7 cellular contexts compared by ENCODE assay signal in the genomic region with DNA sequence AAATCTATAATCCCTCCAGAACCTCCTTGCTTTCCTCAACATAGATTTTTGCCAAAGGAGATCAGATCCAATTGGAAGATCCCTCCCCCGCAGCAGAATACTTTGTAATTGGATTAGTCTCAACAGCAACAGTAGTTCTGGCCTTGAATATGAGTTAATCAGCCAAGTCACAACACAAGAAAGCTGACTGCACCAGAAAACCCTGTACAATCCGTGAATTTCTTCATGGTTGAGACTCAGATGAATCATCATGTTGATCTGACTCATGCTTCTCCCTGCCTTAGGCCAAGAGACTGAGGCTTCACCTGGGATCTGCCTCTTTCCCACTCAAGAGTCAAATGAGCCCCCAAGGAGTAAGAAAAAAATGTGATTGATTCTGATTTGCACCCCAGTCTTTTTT. TPM values are rescaled to one million over a fixed set of nuclear protein-coding genes. Genes with fewer than 3 reads are reported as not detected.
A peak's percentile ranks its signal among the peaks of the same experiment; 100 is the strongest.
DNase-seq lines count a peak whose midpoint lies in the region; ATAC-seq, FAIRE-seq and TF ChIP-seq lines count a peak whose summit lies in the region.
"Had no signal": no experiment of that assay in that cellular context is flagged by ENCODE, and none has a peak within 500 bp of the region (broad histone marks: within the 10 kb centered on the region; RNA-seq: fewer than 3 reads in every experiment).

No MANE protein-coding gene starts in this region.

- H3K27me3 Mint-ChIP-seq in chondrocyte (ENCODE audit: low read depth) (no peaks in the 10 kb centered on the region), GM23338 (ENCODE audit: insufficient read depth, low read depth, poor library complexity) (no peaks in the 10 kb centered on the region)

- peak overlapping the region; percentile 94 for H3K27ac Mint-ChIP-seq in chondrocyte (ENCODE audit: unreplicated experiment)
- no peak overlapping the region for H3K27ac Mint-ChIP-seq in GM23338

- no peak for TF ChIP-seq POLR2A in gastrocnemius medialis (IDR thresholded peaks at IDR 0.05)

- peaks cover 18% of the 10 kb centered on the region for H3K79me2 ChIP-seq in GM23338 (replicated peaks; ENCODE audit: insufficient read depth)

- no peak for TF ChIP-seq CTCF in chondrocyte (IDR thresholded peaks at IDR 0.05)
- TF ChIP-seq CTCF in gastrocnemius medialis (IDR thresholded peaks at IDR 0.05 in 4 of 5, conservative IDR thresholded peaks at IDR 0.05 in 1 of 5): no peak
- no peak for TF ChIP-seq CTCF in GM23338 (conservative IDR thresholded peaks at IDR 0.05; ENCODE audit: low read depth in 2 of 2)
- no peak for TF ChIP-seq CTCF in upper lobe of right lung (IDR thresholded peaks at IDR 0.05)

- H4K20me1 ChIP-seq in GM23338 (replicated peaks; ENCODE audit: insufficient read depth): peaks cover 12% of the 10 kb centered on the region; the same call in 1 of the 2 replicates

- H3F3A ChIP-seq in GM23338 (replicated peaks; ENCODE audit: low read depth): peaks cover 6% of the 10 kb centered on the region

- in situ Hi-C loops in gastrocnemius medialis (cut with MboI; ENCODE audit: low sequenced_read_pairs in 4 of 4): loop anchor here in 2 of 4 donors (25.0 kb wide), 1 partner anchor 650 kb away; the partner anchor contains the start of genes CCNB1IP1 (in 2 of the 2) and PARP2 (in 2 of the 2)

- H3K4me3 Mint-ChIP-seq in chondrocyte (ENCODE audit: unreplicated experiment) (no peak overlapping the region), GM23338 (no peak overlapping the region)

- peak; percentile 72 for DNase-seq in HTR-8/SVneo (ENCODE audit: insufficient read length, low spot score)
- DNase-seq in chondrocyte (ENCODE audit: low spot score): no peak
- no peak for DNase-seq in gastrocnemius medialis
- DNase-seq in GM23338 (ENCODE audit: low spot score): no peak
- DNase-seq in upper lobe of right lung: no peak
- no peak for DNase-seq in COR-L47 (lab: John Stamatoyannopoulos, UW)

- H3K27me3 ChIP-seq in gastrocnemius medialis (no peaks in the 10 kb centered on the region), GM23338 (ENCODE audit: insufficient read depth) (no peaks in the 10 kb centered on the region), upper lobe of right lung (no peaks in the 10 kb centered on the region)

- H3K9me3 Mint-ChIP-seq in chondrocyte (ENCODE audit: low read depth) (no peaks in the 10 kb centered on the region), GM23338 (no peaks in the 10 kb centered on the region; the same call in 2 of the 3 replicates)

- H3K4me1 ChIP-seq in gastrocnemius medialis: peaks cover 16 to 19% of the 10 kb centered on the region in 2 donors
- peaks cover 13% of the 10 kb centered on the region for H3K4me1 ChIP-seq in GM23338 (ENCODE audit: insufficient read depth)
- peaks cover 21% of the 10 kb centered on the region for H3K4me1 ChIP-seq in upper lobe of right lung

- H3K9me3 ChIP-seq in gastrocnemius medialis (no peaks in the 10 kb centered on the region), upper lobe of right lung (no peaks in the 10 kb centered on the region)

- no peak overlapping the region for H3K4me2 ChIP-seq in GM23338

- FAIRE-seq in HTR-8/SVneo (lab: Jason Lieb, UNC): no peak

- H2AFZ ChIP-seq in GM23338: no peak overlapping the region

- H3K9me2 ChIP-seq in GM23338 (ENCODE audit: insufficient read depth): peaks cover 17% of the 10 kb centered on the region; the same call in 1 of the 2 replicates

- intact Hi-C loops in gastrocnemius medialis (cut with DNase I; ENCODE audit: low total_unique reads): loop anchor here (10.0 kb wide), 1 partner anchor 652 kb away; the partner anchor contains the start of gene CCNB1IP1
- intact Hi-C loops in upper lobe of right lung (cut with DNase I): no loop called here

- H3K36me3 ChIP-seq in gastrocnemius medialis (peaks cover 0 to under 1% of the 10 kb centered on the region in 2 donors), GM23338 (ENCODE audit: insufficient read depth) (no peaks in the 10 kb centered on the region), upper lobe of right lung (peaks cover 5% of the 10 kb centered on the region)

- ATAC-seq in gastrocnemius medialis (peak; percentile 18 to 48), GM23338 (no peak), upper lobe of right lung (no peak)

- H3K4me1 Mint-ChIP-seq in chondrocyte (ENCODE audit: low read depth) (peaks cover 56% of the 10 kb centered on the region), GM23338 (peaks cover 10% of the 10 kb centered on the region)

- H3K36me3 Mint-ChIP-seq in chondrocyte (ENCODE audit: low read depth) (peaks cover 1% of the 10 kb centered on the region), GM23338 (ENCODE audit: low read depth) (peaks cover 6% of the 10 kb centered on the region)

- H3K27ac ChIP-seq in gastrocnemius medialis: peak overlapping the region in 1 of 4 donors; percentile 19
- no peak overlapping the region for H3K27ac ChIP-seq in GM23338 (ENCODE audit: low read depth)
- H3K27ac ChIP-seq in upper lobe of right lung: no peak overlapping the region

- H3K4me3 ChIP-seq in gastrocnemius medialis (no peak overlapping the region), GM23338 (no peak overlapping the region), upper lobe of right lung (no peak overlapping the region)

TF ChIP-seq in GM23338, 12 proteins besides CTCF, POLR2A, EP300 and RAD21:
- TF ChIP-seq STAT1 (IDR thresholded peaks at IDR 0.05; ENCODE audit: unreplicated experiment) (no peak), EZH2phosphoT487 (IDR thresholded peaks at IDR 0.05; ENCODE audit: unreplicated experiment) (no peak), CREB1 (CRISPR knock-in tag; IDR thresholded peaks at IDR 0.05; ENCODE audit: low read depth) (no peak), NANOG (IDR thresholded peaks at IDR 0.05; ENCODE audit: borderline replicate concordance) (no peak), JUNB (IDR thresholded peaks at IDR 0.05; ENCODE audit: unreplicated experiment) (no peak), REST (IDR thresholded peaks at IDR 0.05; ENCODE audit: unreplicated experiment) (no peak), ETS1 (IDR thresholded peaks at IDR 0.05) (no peak), POLR2AphosphoS5 (IDR thresholded peaks at IDR 0.05; ENCODE audit: low read depth) (no peak)

RNA-seq across cellular contexts. Expression of gene METTL17, which starts 3.0 kb away (rescaled TPM):
- 34.4 to 50.1 TPM (median 41.1 TPM) in 3 replicates for total RNA-seq in chondrocyte
- 10 to 100 TPM; 33.9 to 69.5 (median 50.8) TPM for total RNA-seq in gastrocnemius medialis
- 156 and 163 TPM in 2 replicates for total RNA-seq in GM23338 (2014; rRNA removed; shearing (Covaris generic))
- 74.9 and 77.7 TPM in 2 replicates for polyA plus RNA-seq in GM23338 (2016; fragmentation: Nextera tagmentation; extraction: Ambion mirVana)
- 51.0 TPM for total RNA-seq in upper lobe of right lung

RNA-seq across cellular contexts. Expression of gene SLC39A2, which starts 12.3 kb away (rescaled TPM):
- total RNA-seq in chondrocyte (not detected in 3 replicates), gastrocnemius medialis (not detected), upper lobe of right lung (not detected)
- total RNA-seq in GM23338 (2014; rRNA removed; shearing (Covaris generic)): not detected in 2 replicates
- not detected in 2 replicates for polyA plus RNA-seq in GM23338 (2016; fragmentation: Nextera tagmentation; extraction: Ambion mirVana)
- total RNA-seq: glomerular endothelial cell had no signal

RNA-seq across cellular contexts. Expression of gene RNASE2, which starts 31.5 kb away (rescaled TPM):
- not detected in 3 replicates for total RNA-seq in chondrocyte
- 1 to 10 TPM in 1 of 4 donors, under 1 TPM in 2, not detected in 1; 0.82 to 1.6 (median 0.91) TPM for total RNA-seq in gastrocnemius medialis
- total RNA-seq in GM23338 (2014; rRNA removed; shearing (Covaris generic)): not detected in 2 replicates
- polyA plus RNA-seq in GM23338 (2016; fragmentation: Nextera tagmentation; extraction: Ambion mirVana): not detected in 2 replicates
- 4.1 TPM for total RNA-seq in upper lobe of right lung
- total RNA-seq: glomerular endothelial cell had no signal

RNA-seq across cellular contexts. Expression of gene NDRG2, which starts 38.0 kb away (rescaled TPM):
- total RNA-seq in chondrocyte (5.7 to 6.9 TPM (median 6.3 TPM) in 3 replicates), gastrocnemius medialis (1,000 to 10,000 TPM in 3 of 4 donors, 100 to 1,000 TPM in 1; 759 to 2,790 (median 1,841) TPM), upper lobe of right lung (127 TPM)
- total RNA-seq in GM23338 (2014; rRNA removed; shearing (Covaris generic)): 15.2 and 20.6 TPM in 2 replicates
- 8.8 and 10.5 TPM in 2 replicates for polyA plus RNA-seq in GM23338 (2016; fragmentation: Nextera tagmentation; extraction: Ambion mirVana)

RNA-seq across cellular contexts. Expression of gene TPPP2, which starts 43.2 kb away (rescaled TPM):
- not detected in 3 replicates for total RNA-seq in chondrocyte
- total RNA-seq in gastrocnemius medialis: 1 to 10 TPM in 2 of 4 donors, under 1 TPM in 2; 0.22 to 2.3 (median 1.1) TPM
- total RNA-seq in GM23338 (2014; rRNA removed; shearing (Covaris generic)): not detected in 2 replicates
- not detected in 2 replicates for polyA plus RNA-seq in GM23338 (2016; fragmentation: Nextera tagmentation; extraction: Ambion mirVana)
- total RNA-seq in upper lobe of right lung: not detected
- total RNA-seq: glomerular endothelial cell had no signal

Comparison
In these comparisons a context has a peak if more than half of its experiments do, and no peak if none do; other contexts are left out.
1. ATAC-seq: peak in gastrocnemius medialis (2 of 2); none in GM23338 (single experiment) and upper lobe of right lung (single experiment).